In genomic region chr15:81547517-81548132, GRCh38 we compare ENCODE assay signal across 26 cellular contexts.
"Had no signal": no experiment of that assay in that cellular context is flagged by ENCODE, and none has a peak within 500 bp of the region (broad histone marks: within the 10 kb centered on the region; RNA-seq: fewer than 3 reads in every experiment).

No MANE protein-coding gene starts in this region.

- H3K27ac ChIP-seq: colonic mucosa, esophagus muscularis mucosa, prostate gland, right atrium auricular region, stomach, thyroid gland, vagina had no signal

- H3K4me3 Mint-ChIP-seq: dendritic cell treated with granulocyte-macrophage colony-stimulating factor and Interleukin-4, amounts not matched to agents 40 ng/mL and 50 ng/mL, for 4 days; endodermal cell; immature natural killer cell; mesothelial cell of epicardium; naive thymus-derived CD4-positive, alpha-beta T cell; nephron progenitor cell; stimulated activated effector memory CD8-positive, alpha-beta T cell treated with anti-CD3 and anti-CD28 coated beads, Interleukin-12 subunit alpha, Interleukin-12 subunit beta, amount 100 ng/mL, for 72 hours had no signal

- ATAC-seq: left lobe of liver; mucosa of descending colon; naive thymus-derived CD4-positive, alpha-beta T cell; sciatic nerve; stimulated activated effector memory CD8-positive, alpha-beta T cell treated with anti-CD3 and anti-CD28 coated beads, Interleukin-12 subunit alpha, Interleukin-12 subunit beta, amount 100 ng/mL, for 72 hours had no signal

- H3K36me3 ChIP-seq: colonic mucosa, esophagus muscularis mucosa, prostate gland, right atrium auricular region, stomach, thyroid gland, vagina had no signal

- H3K9me3 ChIP-seq: colonic mucosa, esophagus muscularis mucosa, mucosa of descending colon, prostate gland, right atrium auricular region, stomach, thyroid gland, vagina had no signal

- H3K4me1 Mint-ChIP-seq: endodermal cell; immature natural killer cell; naive thymus-derived CD4-positive, alpha-beta T cell; stimulated activated effector memory CD8-positive, alpha-beta T cell treated with anti-CD3 and anti-CD28 coated beads, Interleukin-12 subunit alpha, Interleukin-12 subunit beta, amount 100 ng/mL, for 72 hours had no signal

- H3K27ac Mint-ChIP-seq: dendritic cell treated with granulocyte-macrophage colony-stimulating factor and Interleukin-4, amounts not matched to agents 40 ng/mL and 50 ng/mL, for 4 days; endodermal cell; immature natural killer cell; mesothelial cell of epicardium; naive thymus-derived CD4-positive, alpha-beta T cell; nephron progenitor cell; stimulated activated effector memory CD8-positive, alpha-beta T cell treated with anti-CD3 and anti-CD28 coated beads, Interleukin-12 subunit alpha, Interleukin-12 subunit beta, amount 100 ng/mL, for 72 hours had no signal

- H3K27me3 ChIP-seq: colonic mucosa, esophagus muscularis mucosa, right atrium auricular region, stomach, thyroid gland, vagina had no signal

- H3K4me3 ChIP-seq: colonic mucosa, esophagus muscularis mucosa, lung, mucosa of descending colon, prostate gland, right atrium auricular region, stomach, thyroid gland, vagina had no signal

- H3K27me3 Mint-ChIP-seq: dendritic cell treated with granulocyte-macrophage colony-stimulating factor and Interleukin-4, amounts not matched to agents 40 ng/mL and 50 ng/mL, for 4 days had no signal

- H3K9me3 Mint-ChIP-seq: dendritic cell treated with granulocyte-macrophage colony-stimulating factor and Interleukin-4, amounts not matched to agents 40 ng/mL and 50 ng/mL, for 4 days; endodermal cell; naive thymus-derived CD4-positive, alpha-beta T cell; nephron progenitor cell; stimulated activated effector memory CD8-positive, alpha-beta T cell treated with anti-CD3 and anti-CD28 coated beads, Interleukin-12 subunit alpha, Interleukin-12 subunit beta, amount 100 ng/mL, for 72 hours had no signal

- H3K36me3 Mint-ChIP-seq: immature natural killer cell; mesothelial cell of epicardium; naive thymus-derived CD4-positive, alpha-beta T cell; stimulated activated effector memory CD8-positive, alpha-beta T cell treated with anti-CD3 and anti-CD28 coated beads, Interleukin-12 subunit alpha, Interleukin-12 subunit beta, amount 100 ng/mL, for 72 hours had no signal

- H3K4me1 ChIP-seq: colonic mucosa, esophagus muscularis mucosa, prostate gland, right atrium auricular region, stomach, thyroid gland, vagina had no signal

- DNase-seq: colonic mucosa; effector CD8-positive, alpha-beta T cell; endodermal cell; hypothalamus; immature natural killer cell; islet precursor cell; mesenchymal stem cell; mucosa of descending colon; naive thymus-derived CD4-positive, alpha-beta T cell; nephron progenitor cell; nucleus accumbens; stimulated activated CD4-positive, alpha-beta T cell treated with anti-CD3 and anti-CD28 coated beads, Interleukin-2, amount 100 ng/mL, for 24 hours; stimulated activated CD4-positive, alpha-beta T cell treated with anti-CD3 and anti-CD28 coated beads, Interleukin-4, amount 100 ng/mL, for 24 hours; stimulated activated naive CD4-positive, alpha-beta T cell treated with Interleukin-2 at 50 U/mL for 16 hours; stomach; thyroid gland had no signal
